Comparison of ENCODE assay signal across 8 cellular contexts in the genomic region with DNA sequence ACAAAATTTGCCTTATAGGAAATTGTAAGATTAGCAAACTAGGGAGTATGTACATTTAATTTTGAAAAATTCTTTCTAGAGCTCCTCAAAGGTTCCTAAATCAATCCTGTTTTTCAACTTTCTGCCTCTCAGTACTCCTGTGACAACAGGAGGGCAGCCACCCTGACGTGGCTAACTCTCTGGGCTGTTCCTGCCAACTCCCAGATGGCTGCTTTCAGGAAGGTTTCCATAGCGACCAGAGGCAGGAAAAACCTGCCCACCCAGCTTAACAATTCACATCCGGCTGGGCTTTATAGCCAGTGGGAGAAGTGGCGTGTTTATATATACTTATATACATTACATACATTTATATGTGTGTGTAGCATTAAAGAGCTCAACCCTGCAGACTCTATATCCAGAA. TPM values are rescaled to one million over a fixed set of nuclear protein-coding genes. Genes with fewer than 3 reads are reported as not detected.
DNase-seq lines count a peak whose midpoint lies in the region; ATAC-seq and TF ChIP-seq lines count a peak whose summit lies in the region.

No MANE protein-coding gene starts in this region.

- DNase-seq in AG08395 (ENCODE audit: low spot score) (peak; percentile 75), Karpas-422 (no peak), brain pericyte (ENCODE audit: low read depth, low spot score) (peak; percentile 33), left lung (peak; percentile 53 to 70), AG08396 (ENCODE audit: low spot score) (no peak)
- DNase-seq in central memory CD4-positive, alpha-beta T cell: no peak

- H3K4me3 ChIP-seq in Karpas-422 (ENCODE audit: low read length) (no peak overlapping the region), left lung (no peak overlapping the region)

- H3K4me1 ChIP-seq in Karpas-422 (ENCODE audit: low read length) (peaks cover 52% of the 10 kb centered on the region), left lung (peaks cover 8 to 47% of the 10 kb centered on the region in 2 donors)

- peaks cover 44% of the 10 kb centered on the region for H3K79me2 ChIP-seq in Karpas-422 (ENCODE audit: low read length)

- no peak for TF ChIP-seq CTCF in left lung (IDR thresholded peaks at IDR 0.05)

- peak overlapping the region; percentile 98 for H3K27ac ChIP-seq in Karpas-422 (ENCODE audit: low read length)
- peak overlapping the region; percentile 38 to 56 for H3K27ac ChIP-seq in left lung

- no peak overlapping the region for H3K4me2 ChIP-seq in Karpas-422 (ENCODE audit: low read depth, low read length, poor library complexity, severe bottlenecking)

- H2AFZ ChIP-seq in Karpas-422 (ENCODE audit: low read length): no peak overlapping the region

- no peak overlapping the region for H3K9ac ChIP-seq in Karpas-422 (ENCODE audit: low read length)

- no peaks in the 10 kb centered on the region for H3K9me2 ChIP-seq in Karpas-422 (replicated peaks; ENCODE audit: insufficient read depth, low read length)

- H4K20me1 ChIP-seq in Karpas-422 (ENCODE audit: insufficient read depth, low read depth, low read length): no peaks in the 10 kb centered on the region

- H3K9me3 ChIP-seq in Karpas-422 (ENCODE audit: low read length): no peaks in the 10 kb centered on the region
- H3K9me3 ChIP-seq in left lung: no peaks in the 10 kb centered on the region

- H3K27me3 ChIP-seq in Karpas-422 (ENCODE audit: low read length) (no peaks in the 10 kb centered on the region), left lung (no peaks in the 10 kb centered on the region)

- intact Hi-C loops in left lung (cut with DNase I): no loop called here

- ATAC-seq in left lung: peak; percentile 89
- no peak for ATAC-seq in GM21423 (IDR thresholded peaks at IDR 0.05; ENCODE audit: unreplicated experiment)
- no peak for ATAC-seq in HG03354 (IDR thresholded peaks at IDR 0.05; ENCODE audit: poor library complexity, severe bottlenecking, unreplicated experiment)

- H3K36me3 ChIP-seq in Karpas-422 (ENCODE audit: insufficient read depth, low read length) (peaks cover 28% of the 10 kb centered on the region; the same call in 1 of the 2 replicates), left lung (peaks cover 0 to 20% of the 10 kb centered on the region in 2 donors)

RNA-seq across cellular contexts. Expression of gene SGSM3, which starts 26.5 kb away (rescaled TPM):
- 108 and 251 TPM in 2 replicates for total RNA-seq in Karpas-422 (2014; rRNA removed; shearing (Covaris generic); ENCODE audit: low replicate concordance)
- 10 to 100 TPM; 66.9 to 76.7 TPM for total RNA-seq in left lung

RNA-seq across cellular contexts. Expression of gene ADSL, which starts 50.6 kb away (rescaled TPM):
- total RNA-seq in Karpas-422 (2014; rRNA removed; shearing (Covaris generic); ENCODE audit: low replicate concordance): 165 and 188 TPM in 2 replicates
- total RNA-seq in left lung: 10 to 100 TPM; 40.4 to 53.1 TPM

Comparison
In these comparisons a context has a peak if more than half of its experiments do, and no peak if none do; other contexts are left out.
1. DNase-seq: peak in AG08395 (single experiment), brain pericyte (single experiment) and left lung (2 of 2); none in Karpas-422 (single experiment), AG08396 (single experiment) and central memory CD4-positive, alpha-beta T cell (single experiment).